In genomic region chr10:11318812-11319598, GRCh38 we compare ENCODE assay signal across 16 cellular contexts.
DNase-seq lines count a peak whose midpoint lies in the region; ATAC-seq, FAIRE-seq and TF ChIP-seq lines count a peak whose summit lies in the region.
"Had no signal": no experiment of that assay in that cellular context is flagged by ENCODE, and none has a peak within 500 bp of the region (broad histone marks: within the 10 kb centered on the region; RNA-seq: fewer than 3 reads in every experiment).

No MANE protein-coding gene starts in this region.

- CTCF ChIA-PET in HepG2 (lab: Yijun Ruan, JAX; ENCODE audit: low intra/inter-chr PET ratio, low total read pairs), result no interaction called here
- CTCF ChIA-PET in activated CD8-positive, alpha-beta T cell treated with anti-CD3 and anti-CD28 coated beads, Interleukin-2, amount 10 ng/mL, durations not matched to agents 7 days and 5 days (lab: Charles Lee), result interaction anchor here (1.1 to 1.4 kb wide), 2 partner anchors 9 to 48 kb away, joined by 4 to 5 read pairs; no protein-coding TSS in a partner anchor
- CTCF ChIA-PET in GM10248 (lab: Yijun Ruan, JAX), result interaction anchor here (0.8 to 1.4 kb wide), 2 partner anchors 10 to 16 kb away, joined by 3 to 4 read pairs; no protein-coding TSS in a partner anchor
- CTCF ChIA-PET in MCF 10A (lab: Yijun Ruan, JAX), result interaction anchor here (0.5 kb wide), 1 partner anchor 988 kb away, joined by 3 read pairs; no protein-coding TSS in a partner anchor

- H3K9me3 ChIP-seq in HepG2 (ENCODE audit: low read length), result no peaks in the 10 kb centered on the region
- no peaks in the 10 kb centered on the region for H3K9me3 ChIP-seq in right lobe of liver
- H3K9me3 ChIP-seq: gastroesophageal sphincter, thyroid gland had no signal

- BruUV-seq in HepG2 (replicated peaks; lab: Mats Ljungman, UMichigan) (no TSS peak), MCF 10A (replicated peaks; lab: Mats Ljungman, UMichigan) (no TSS peak)

- peak; percentile 55 for ATAC-seq in HepG2
- ATAC-seq in right lobe of liver, result no peak
- ATAC-seq in activated CD8-positive, alpha-beta T cell treated with anti-CD3 and anti-CD28 coated beads, Interleukin-2, amount 10 ng/mL, durations not matched to agents 7 days and 5 days, result no peak
- ATAC-seq in memory B cell (ENCODE audit: low read depth), result no peak
- no peak for ATAC-seq in GM19328 (IDR thresholded peaks at IDR 0.05; ENCODE audit: unreplicated experiment)
- ATAC-seq: gastroesophageal sphincter had no signal

- H3K79me2 ChIP-seq in HepG2 (ENCODE audit: insufficient read depth, low read length), result no peaks in the 10 kb centered on the region

- H3K9ac ChIP-seq in HepG2 (ENCODE audit: insufficient read depth, low read depth, low read length), result no peak overlapping the region

- H3K4me3 ChIP-seq in HepG2 (replicated peaks in 1 of 3; ENCODE audit: insufficient read depth in 1 of 3, low read depth in 2 of 3, low read length in 3 of 3) (no peak overlapping the region), right lobe of liver (no peak overlapping the region)
- H3K4me3 ChIP-seq: gastroesophageal sphincter, skin epidermis, thyroid gland had no signal

- no peaks in the 10 kb centered on the region for H4K20me1 ChIP-seq in HepG2 (ENCODE audit: insufficient read depth, low read length)

- no peak overlapping the region for H2AFZ ChIP-seq in HepG2 (ENCODE audit: low read length)

- no peak overlapping the region for H3K27ac ChIP-seq in HepG2 (ENCODE audit: extremely low read length, insufficient read depth, low read length)
- no peak overlapping the region for H3K27ac ChIP-seq in right lobe of liver
- H3K27ac ChIP-seq: gastroesophageal sphincter, skin epidermis, thyroid gland, WERI-Rb-1 had no signal

- H3K36me3 ChIP-seq in HepG2 (replicated peaks in 1 of 2; ENCODE audit: control insufficient read depth in 1 of 2, insufficient read depth in 2 of 2, low read length in 2 of 2), result no peaks in the 10 kb centered on the region
- no peaks in the 10 kb centered on the region for H3K36me3 ChIP-seq in right lobe of liver
- H3K36me3 ChIP-seq: thyroid gland, WERI-Rb-1 had no signal

- DNase-seq in HepG2 (ENCODE audit: low spot score) (no peak), right lobe of liver (no peak), memory B cell (ENCODE audit: low spot score in 2 of 2) (no peak), GM10248 (ENCODE audit: extremely low spot score) (no peak), MCF 10A (ENCODE audit: unreplicated experiment) (no peak), ACHN (no peak)
- DNase-seq in activated CD8-positive, alpha-beta T cell treated with anti-CD3 and anti-CD28 coated beads, Interleukin-2, amount 10 ng/mL, durations not matched to agents 7 days and 5 days, result no peak
- DNase-seq: mammary epithelial cell, NCI-H1048, occipital lobe, thyroid gland, WERI-Rb-1 had no signal

- TF ChIP-seq CTCF in HepG2 (CRISPR knock-in tag; IDR thresholded peaks at IDR 0.05) (no peak), right lobe of liver (IDR thresholded peaks at IDR 0.05) (no peak), GM10248 (IDR thresholded peaks at IDR 0.05; ENCODE audit: control extremely low read depth, extremely low read depth, low read depth, missing control alignments) (no peak), MCF 10A (IDR thresholded peaks at IDR 0.05; ENCODE audit: unreplicated experiment) (no peak)

- no peaks in the 10 kb centered on the region for H3K27me3 Mint-ChIP-seq in activated CD8-positive, alpha-beta T cell treated with anti-CD3 and anti-CD28 coated beads, Interleukin-2, amount 10 ng/mL, durations not matched to agents 7 days and 5 days (ENCODE audit: low read depth)
- no peaks in the 10 kb centered on the region for H3K27me3 Mint-ChIP-seq in memory B cell
- H3K27me3 Mint-ChIP-seq in MCF 10A (ENCODE audit: insufficient read depth, unreplicated experiment), result peaks cover 10% of the 10 kb centered on the region

- FAIRE-seq in HepG2 (lab: Jason Lieb, UNC), result no peak
- FAIRE-seq: GM12892 had no signal

- intact Hi-C loops in HepG2 (cut with micrococcal nuclease; ENCODE audit: unreplicated experiment) (no loop called here), right lobe of liver (cut with DNase I) (no loop called here), MCF 10A (cut with micrococcal nuclease) (no loop called here)

- WGBS in HepG2 (ENCODE audit: low lambda C conversion rate), result 23% methylated on average over 14 of the region's 26 CpGs
- 71% methylated on average over 5 of the region's 26 CpGs for WGBS in right lobe of liver (ENCODE audit: insufficient coverage, low coverage, low lambda C conversion rate, missing lambda C conversion rate)

- H3K36me3 Mint-ChIP-seq in activated CD8-positive, alpha-beta T cell treated with anti-CD3 and anti-CD28 coated beads, Interleukin-2, amount 10 ng/mL, durations not matched to agents 7 days and 5 days (ENCODE audit: low read depth), result peaks cover 95% of the 10 kb centered on the region
- peaks cover 47% of the 10 kb centered on the region for H3K36me3 Mint-ChIP-seq in memory B cell
- no peaks in the 10 kb centered on the region for H3K36me3 Mint-ChIP-seq in MCF 10A (ENCODE audit: insufficient read depth, unreplicated experiment)

- H3K27ac Mint-ChIP-seq in activated CD8-positive, alpha-beta T cell treated with anti-CD3 and anti-CD28 coated beads, Interleukin-2, amount 10 ng/mL, durations not matched to agents 7 days and 5 days, result peak overlapping the region; percentile 30
- H3K27ac Mint-ChIP-seq in memory B cell, result peak overlapping the region; percentile 71
- H3K27ac Mint-ChIP-seq in MCF 10A (ENCODE audit: low read depth, unreplicated experiment), result no peak overlapping the region

- no peaks in the 10 kb centered on the region for H3K9me3 Mint-ChIP-seq in activated CD8-positive, alpha-beta T cell treated with anti-CD3 and anti-CD28 coated beads, Interleukin-2, amount 10 ng/mL, durations not matched to agents 7 days and 5 days (ENCODE audit: insufficient read depth)
- H3K9me3 Mint-ChIP-seq in memory B cell (no peaks in the 10 kb centered on the region), MCF 10A (ENCODE audit: unreplicated experiment) (no peaks in the 10 kb centered on the region)

- TF ChIP-seq POLR2A in HepG2 (IDR thresholded peaks at IDR 0.05; ENCODE audit: insufficient read depth in 1 of 2, low read depth in 2 of 2, low read length in 2 of 2) (no peak), right lobe of liver (IDR thresholded peaks at IDR 0.05) (no peak)

- POLR2A ChIA-PET in HepG2 (lab: Yijun Ruan, JAX) (no interaction called here), GM10248 (lab: Yijun Ruan, JAX) (no interaction called here), MCF 10A (lab: Yijun Ruan, JAX) (no interaction called here)
- POLR2A ChIA-PET in activated CD8-positive, alpha-beta T cell treated with anti-CD3 and anti-CD28 coated beads, Interleukin-2, amount 10 ng/mL, durations not matched to agents 7 days and 5 days (lab: Charles Lee), result interaction anchor here (0.6 kb wide), 1 partner anchor 165 kb away, joined by 3 read pairs; no protein-coding TSS in a partner anchor

- H3K4me2 ChIP-seq in HepG2 (ENCODE audit: low read depth, low read length), result no peak overlapping the region

- H3K4me1 ChIP-seq in HepG2 (ENCODE audit: insufficient read depth, low read length) (no peaks in the 10 kb centered on the region), right lobe of liver (no peaks in the 10 kb centered on the region)
- H3K4me1 ChIP-seq: thyroid gland had no signal

- no peak overlapping the region for H3K4me3 Mint-ChIP-seq in activated CD8-positive, alpha-beta T cell treated with anti-CD3 and anti-CD28 coated beads, Interleukin-2, amount 10 ng/mL, durations not matched to agents 7 days and 5 days
- H3K4me3 Mint-ChIP-seq in memory B cell (no peak overlapping the region), MCF 10A (ENCODE audit: unreplicated experiment) (no peak overlapping the region)

- H3K4me1 Mint-ChIP-seq in activated CD8-positive, alpha-beta T cell treated with anti-CD3 and anti-CD28 coated beads, Interleukin-2, amount 10 ng/mL, durations not matched to agents 7 days and 5 days (ENCODE audit: low read depth), result peaks cover 33% of the 10 kb centered on the region
- H3K4me1 Mint-ChIP-seq in memory B cell (peaks cover 2% of the 10 kb centered on the region), MCF 10A (ENCODE audit: insufficient read depth, unreplicated experiment) (no peaks in the 10 kb centered on the region)

- H3K27me3 ChIP-seq in HepG2 (ENCODE audit: control insufficient read depth in 1 of 2, insufficient read depth in 2 of 2, low read length in 2 of 2) (peaks cover 1 to 45% of the 10 kb centered on the region in 2 experiments; a peak in 4 of 5 replicates), right lobe of liver (no peaks in the 10 kb centered on the region)
- H3K27me3 ChIP-seq: gastroesophageal sphincter, thyroid gland had no signal

- TF ChIP-seq EP300 in HepG2 (IDR thresholded peaks at IDR 0.05; ENCODE audit: low read depth in 2 of 2, low read length in 2 of 2), result no peak
- no peak for TF ChIP-seq EP300 in HepG2 (CRISPR knock-in tag; IDR thresholded peaks at IDR 0.05; ENCODE audit: borderline replicate concordance)

- no peak for TF ChIP-seq RAD21 in HepG2 (CRISPR knock-in tag; IDR thresholded peaks at IDR 0.05)

- in situ Hi-C loops in HepG2 (cut with HindIII; ENCODE audit: extremely low pct_ligation_motif_present, low pct_unique_long_range_greater_than_20kb) (no loop called here), ACHN (cut with HindIII; ENCODE audit: low pct_ligation_motif_present, low pct_unique_long_range_greater_than_20kb, low sequenced_read_pairs) (no loop called here)

TF ChIP-seq in HepG2, 621 proteins besides CTCF, POLR2A, EP300 and RAD21 (continues in another document):
- TF ChIP-seq CHD2 (IDR thresholded peaks at IDR 0.05; ENCODE audit: low read depth, low read length) (no peak), NR2F2 (IDR thresholded peaks at IDR 0.05; ENCODE audit: borderline replicate concordance, low read depth) (no peak)
- TF ChIP-seq, protein P1, sequence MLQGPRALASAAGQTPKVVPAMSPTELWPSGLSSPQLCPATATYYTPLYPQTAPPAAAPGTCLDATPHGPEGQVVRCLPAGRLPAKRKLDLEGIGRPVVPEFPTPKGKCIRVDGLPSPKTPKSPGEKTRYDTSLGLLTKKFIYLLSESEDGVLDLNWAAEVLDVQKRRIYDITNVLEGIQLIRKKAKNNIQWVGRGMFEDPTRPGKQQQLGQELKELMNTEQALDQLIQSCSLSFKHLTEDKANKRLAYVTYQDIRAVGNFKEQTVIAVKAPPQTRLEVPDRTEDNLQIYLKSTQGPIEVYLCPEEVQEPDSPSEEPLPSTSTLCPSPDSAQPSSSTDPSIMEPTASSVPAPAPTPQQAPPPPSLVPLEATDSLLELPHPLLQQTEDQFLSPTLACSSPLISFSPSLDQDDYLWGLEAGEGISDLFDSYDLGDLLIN (CRISPR knock-in tag; IDR thresholded peaks at IDR 0.05; ENCODE audit: borderline replicate concordance), result no peak
